In the genomic region with DNA sequence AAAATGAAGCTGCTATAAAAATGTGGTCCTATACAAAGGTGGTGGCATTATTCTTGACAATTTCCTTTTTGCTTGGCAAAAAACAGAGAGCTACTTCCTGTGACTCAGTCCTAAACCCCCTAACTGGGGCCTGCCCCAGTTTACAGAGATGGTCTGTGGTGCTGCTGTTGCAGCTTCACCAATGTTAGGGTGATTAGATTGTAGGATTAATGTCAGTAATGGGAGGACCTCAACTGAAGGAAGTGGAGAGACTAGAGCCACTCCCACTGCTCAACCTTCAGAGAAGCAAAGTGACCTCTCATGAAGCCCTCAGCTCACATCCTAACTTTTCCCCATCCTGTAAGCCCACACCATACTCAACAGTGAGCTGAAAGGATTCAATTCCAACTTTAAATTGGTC, we compare ENCODE assay signal across 10 cellular contexts. TPM values are rescaled to one million over a fixed set of nuclear protein-coding genes. Genes with fewer than 3 reads are reported as not detected.
DNase-seq lines count a peak whose midpoint lies in the region; ATAC-seq, FAIRE-seq and TF ChIP-seq lines count a peak whose summit lies in the region.
"Had no signal": no experiment of that assay in that cellular context is flagged by ENCODE, and none has a peak within 500 bp of the region (broad histone marks: within the 10 kb centered on the region; RNA-seq: fewer than 3 reads in every experiment).

No MANE protein-coding gene starts in this region.

- H3K4me1 Mint-ChIP-seq in T-helper 1 cell treated with Interleukin-12 subunit alpha and Interleukin-12 subunit beta and Interleukin-4 antibody, amounts not matched to agents 30 μg/mL and 1 μg/mL, for 36 hours (ENCODE audit: low read depth): peaks cover 53% of the 10 kb centered on the region
- peaks cover 63% of the 10 kb centered on the region for H3K4me1 Mint-ChIP-seq in dendritic cell treated with granulocyte-macrophage colony-stimulating factor and Interleukin-4, amounts not matched to agents 40 ng/mL and 50 ng/mL, for 4 days (ENCODE audit: low read depth)
- H3K4me1 Mint-ChIP-seq in chondrocyte (ENCODE audit: low read depth): peaks cover 24% of the 10 kb centered on the region

- ATAC-seq in GM21529 (IDR thresholded peaks at IDR 0.05; ENCODE audit: unreplicated experiment) (no peak), GM19452 (IDR thresholded peaks at IDR 0.05; ENCODE audit: unreplicated experiment) (no peak)

- no peak overlapping the region for H3K4me3 ChIP-seq in small intestine (ENCODE audit: low read depth in 1 of 2, low read length in 2 of 2)

- H3K4me3 Mint-ChIP-seq in T-helper 1 cell treated with Interleukin-12 subunit alpha and Interleukin-12 subunit beta and Interleukin-4 antibody, amounts not matched to agents 30 μg/mL and 1 μg/mL, for 36 hours: peak overlapping the region; percentile 98
- H3K4me3 Mint-ChIP-seq in dendritic cell treated with granulocyte-macrophage colony-stimulating factor and Interleukin-4, amounts not matched to agents 40 ng/mL and 50 ng/mL, for 4 days: peak overlapping the region; percentile 95
- no peak overlapping the region for H3K4me3 Mint-ChIP-seq in chondrocyte (ENCODE audit: unreplicated experiment)

- peak overlapping the region; percentile 96 to 98 for H3K27ac ChIP-seq in small intestine (ENCODE audit: low read depth in 1 of 2, low read length in 1 of 2)

- H3K36me3 Mint-ChIP-seq in T-helper 1 cell treated with Interleukin-12 subunit alpha and Interleukin-12 subunit beta and Interleukin-4 antibody, amounts not matched to agents 30 μg/mL and 1 μg/mL, for 36 hours (ENCODE audit: low read depth): peaks cover 33% of the 10 kb centered on the region
- peaks cover 55% of the 10 kb centered on the region for H3K36me3 Mint-ChIP-seq in dendritic cell treated with granulocyte-macrophage colony-stimulating factor and Interleukin-4, amounts not matched to agents 40 ng/mL and 50 ng/mL, for 4 days (ENCODE audit: low read depth)
- no peaks in the 10 kb centered on the region for H3K36me3 Mint-ChIP-seq in chondrocyte (ENCODE audit: low read depth)

- H3K27me3 Mint-ChIP-seq in T-helper 1 cell treated with Interleukin-12 subunit alpha and Interleukin-12 subunit beta and Interleukin-4 antibody, amounts not matched to agents 30 μg/mL and 1 μg/mL, for 36 hours (ENCODE audit: low read depth): no peaks in the 10 kb centered on the region
- no peaks in the 10 kb centered on the region for H3K27me3 Mint-ChIP-seq in dendritic cell treated with granulocyte-macrophage colony-stimulating factor and Interleukin-4, amounts not matched to agents 40 ng/mL and 50 ng/mL, for 4 days
- no peaks in the 10 kb centered on the region for H3K27me3 Mint-ChIP-seq in chondrocyte (ENCODE audit: low read depth)

- no peak for TF ChIP-seq CTCF in chondrocyte (IDR thresholded peaks at IDR 0.05)

- intact Hi-C loops in dendritic cell treated with granulocyte-macrophage colony-stimulating factor and Interleukin-4, amounts not matched to agents 40 ng/mL and 50 ng/mL, for 4 days (cut with micrococcal nuclease): no loop called here

- H3K9me3 Mint-ChIP-seq in T-helper 1 cell treated with Interleukin-12 subunit alpha and Interleukin-12 subunit beta and Interleukin-4 antibody, amounts not matched to agents 30 μg/mL and 1 μg/mL, for 36 hours: no peaks in the 10 kb centered on the region
- H3K9me3 Mint-ChIP-seq in dendritic cell treated with granulocyte-macrophage colony-stimulating factor and Interleukin-4, amounts not matched to agents 40 ng/mL and 50 ng/mL, for 4 days: no peaks in the 10 kb centered on the region
- H3K9me3 Mint-ChIP-seq in chondrocyte (ENCODE audit: low read depth): no peaks in the 10 kb centered on the region
- H3K9me3 Mint-ChIP-seq: nephron had no signal

- no peaks in the 10 kb centered on the region for H3K9me3 ChIP-seq in small intestine (ENCODE audit: control insufficient read depth, low read depth)

- H3K27me3 ChIP-seq in small intestine (ENCODE audit: control insufficient read depth in 2 of 2, insufficient read depth in 2 of 2, low read length in 2 of 2): no peaks in the 10 kb centered on the region

- peak; percentile 48 for DNase-seq in HT-29 (ENCODE audit: low spot score)
- peak; percentile 76 for DNase-seq in small intestine
- no peak for DNase-seq in chondrocyte (ENCODE audit: low spot score)
- no peak for DNase-seq in Ammon's horn (ENCODE audit: low spot score)

- H3K4me1 ChIP-seq in small intestine (ENCODE audit: control insufficient read depth in 2 of 2, insufficient read depth in 1 of 2, low read depth in 1 of 2, low read length in 1 of 2): peaks cover 0 to 11% of the 10 kb centered on the region in 2 donors

- no peaks in the 10 kb centered on the region for H3K36me3 ChIP-seq in small intestine (ENCODE audit: control insufficient read depth in 2 of 2, insufficient read depth in 2 of 2, low read length in 2 of 2)

- FAIRE-seq in small intestine (lab: Jason Lieb, UNC): no peak

- H3K27ac Mint-ChIP-seq in T-helper 1 cell treated with Interleukin-12 subunit alpha and Interleukin-12 subunit beta and Interleukin-4 antibody, amounts not matched to agents 30 μg/mL and 1 μg/mL, for 36 hours: peak overlapping the region; percentile 96
- peak overlapping the region; percentile 91 for H3K27ac Mint-ChIP-seq in dendritic cell treated with granulocyte-macrophage colony-stimulating factor and Interleukin-4, amounts not matched to agents 40 ng/mL and 50 ng/mL, for 4 days
- H3K27ac Mint-ChIP-seq in chondrocyte (ENCODE audit: unreplicated experiment): no peak overlapping the region

RNA-seq across cellular contexts. Expression of gene S100A6, which starts 3.6 kb away (rescaled TPM):
- total RNA-seq in HT-29 (2014; rRNA removed; shearing (Covaris generic)): 2,272 and 2,428 TPM in 2 replicates
- 1,000 to 10,000 TPM; 1,645 to 4,929 (median 2,330) TPM for polyA plus RNA-seq in small intestine
- 1.4 to 12.1 TPM (median 10.9 TPM) in 3 replicates for total RNA-seq in chondrocyte

RNA-seq across cellular contexts. Expression of gene S100A5, which starts 8.6 kb away (rescaled TPM):
- total RNA-seq in HT-29 (2014; rRNA removed; shearing (Covaris generic)): 4.0 and 9.8 TPM in 2 replicates
- under 1 TPM in 1 of 3 donors, not detected in 2; 0.18 TPM for polyA plus RNA-seq in small intestine
- total RNA-seq in chondrocyte: 0.47 to 0.94 TPM in 2 of 3 replicates, not detected in the other
- total RNA-seq: dermis microvascular lymphatic vessel endothelial cell had no signal

RNA-seq across cellular contexts. Expression of gene S100A4, which starts 13.4 kb away (rescaled TPM):
- 694 and 702 TPM in 2 replicates for total RNA-seq in HT-29 (2014; rRNA removed; shearing (Covaris generic))
- 100 to 1,000 TPM in 2 of 3 donors, 10 to 100 TPM in 1; 49.6 to 230 (median 108) TPM for polyA plus RNA-seq in small intestine
- 331 to 404 TPM (median 388 TPM) in 3 replicates for total RNA-seq in chondrocyte

RNA-seq across cellular contexts. Expression of gene S100A3, which starts 16.9 kb away (rescaled TPM):
- total RNA-seq in HT-29 (2014; rRNA removed; shearing (Covaris generic)): 2.6 and 4.9 TPM in 2 replicates
- polyA plus RNA-seq in small intestine: 1 to 10 TPM in 2 of 3 donors, not detected in 1; 2.1 to 4.3 TPM
- 6.5 to 10.8 TPM (median 8.7 TPM) in 3 replicates for total RNA-seq in chondrocyte

RNA-seq across cellular contexts. Expression of gene S100A2, which starts 33.5 kb away (rescaled TPM):
- 17.9 and 26.4 TPM in 2 replicates for total RNA-seq in HT-29 (2014; rRNA removed; shearing (Covaris generic))
- 1 to 10 TPM; 3.6 to 9.8 (median 5.4) TPM for polyA plus RNA-seq in small intestine
- 15.4 to 22.2 TPM (median 18.9 TPM) in 3 replicates for total RNA-seq in chondrocyte

Comparison
In these comparisons a context has a peak if more than half of its experiments do, and no peak if none do; other contexts are left out.
1. DNase-seq: peak in HT-29 (single experiment) and small intestine (single experiment); none in chondrocyte (single experiment) and Ammon's horn (single experiment).
2. RNA of gene S100A6, which starts 3.6 kb away (total RNA-seq): 2,272 to 2,428 TPM in HT-29; 1.4 to 12.1 TPM in chondrocyte; every median in the first group is over 100 times any median in the second.